Comparison of ENCODE assay signal across 2 cellular contexts in the genomic region with DNA sequence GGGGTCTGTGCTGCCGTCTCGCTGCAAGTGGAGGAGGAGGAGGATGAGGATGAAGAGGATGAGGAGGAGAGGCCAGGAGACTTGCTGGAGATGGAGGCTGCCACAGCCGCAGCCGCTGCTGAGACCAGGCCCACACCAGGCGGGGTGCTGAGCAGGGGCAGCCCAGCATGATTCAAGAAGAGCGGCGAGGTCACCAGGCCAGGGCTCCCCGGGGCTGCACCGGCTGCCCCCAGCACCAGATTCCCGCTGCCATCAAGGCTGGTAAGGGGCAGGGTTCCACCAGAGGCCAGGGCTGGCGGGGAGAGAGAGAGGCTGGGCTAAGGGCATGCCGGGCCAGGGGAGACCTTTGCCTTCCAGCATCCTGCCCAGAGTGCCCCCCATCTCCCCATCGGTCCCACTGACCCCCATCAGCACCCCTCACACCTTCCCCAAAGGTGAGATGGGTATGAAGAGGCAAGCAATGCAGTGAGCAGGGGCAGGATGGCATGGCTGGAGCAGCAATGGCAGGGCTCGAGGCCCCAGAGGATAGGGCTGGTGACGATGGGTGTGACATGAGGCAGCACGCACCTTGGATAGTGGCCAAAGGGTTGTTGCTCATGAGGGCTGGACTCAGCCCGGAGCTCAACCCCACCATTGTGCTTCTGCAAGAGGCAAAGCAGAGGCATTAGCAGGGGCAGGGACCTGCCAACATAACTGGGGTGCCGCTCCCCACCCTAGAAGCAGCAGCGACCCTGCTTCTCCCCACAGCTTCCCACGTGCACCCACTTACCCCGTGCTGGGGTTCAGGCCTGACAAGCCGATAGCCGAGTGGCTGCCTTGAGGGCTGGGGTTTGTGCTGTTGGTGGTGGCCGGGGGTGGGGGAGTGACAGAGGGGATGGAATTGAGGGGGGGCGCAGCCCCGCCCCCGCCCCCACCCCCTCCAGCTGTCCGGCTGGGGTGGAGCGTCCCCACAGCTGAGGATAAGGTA.
TF ChIP-seq lines count a peak whose summit lies in the region.

No MANE protein-coding gene starts in this region.

TF ChIP-seq in HCT116, 20 proteins besides CTCF, POLR2A, EP300 and RAD21:
- TF ChIP-seq SIN3A (IDR thresholded peaks at IDR 0.05; ENCODE audit: low read depth) (no peak), ZNF274 (IDR thresholded peaks at IDR 0.05; ENCODE audit: low read depth, low read length) (no peak), POLR2AphosphoS5 (IDR thresholded peaks at IDR 0.05; ENCODE audit: low read depth, low read length) (no peak), EZH2phosphoT487 (IDR thresholded peaks at IDR 0.05; ENCODE audit: borderline replicate concordance) (no peak)
- TF ChIP-seq, protein P1, sequence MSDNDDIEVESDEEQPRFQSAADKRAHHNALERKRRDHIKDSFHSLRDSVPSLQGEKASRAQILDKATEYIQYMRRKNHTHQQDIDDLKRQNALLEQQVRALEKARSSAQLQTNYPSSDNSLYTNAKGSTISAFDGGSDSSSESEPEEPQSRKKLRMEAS (IDR thresholded peaks at IDR 0.05), result peak; percentile 78

TF ChIP-seq in HepG2, 621 proteins besides CTCF, POLR2A, EP300 and RAD21:
- TF ChIP-seq SAFB2 (CRISPR knock-in tag; IDR thresholded peaks at IDR 0.05; ENCODE audit: borderline replicate concordance, low read depth), result 0 out of 2 replicates have a peak, but pooled peaks have one; percentile 39
- TF ChIP-seq, protein P1 (IDR thresholded peaks at IDR 0.05), result 0 out of 2 replicates have a peak, but pooled peaks have one; percentile 34
- TF ChIP-seq, protein P2, sequence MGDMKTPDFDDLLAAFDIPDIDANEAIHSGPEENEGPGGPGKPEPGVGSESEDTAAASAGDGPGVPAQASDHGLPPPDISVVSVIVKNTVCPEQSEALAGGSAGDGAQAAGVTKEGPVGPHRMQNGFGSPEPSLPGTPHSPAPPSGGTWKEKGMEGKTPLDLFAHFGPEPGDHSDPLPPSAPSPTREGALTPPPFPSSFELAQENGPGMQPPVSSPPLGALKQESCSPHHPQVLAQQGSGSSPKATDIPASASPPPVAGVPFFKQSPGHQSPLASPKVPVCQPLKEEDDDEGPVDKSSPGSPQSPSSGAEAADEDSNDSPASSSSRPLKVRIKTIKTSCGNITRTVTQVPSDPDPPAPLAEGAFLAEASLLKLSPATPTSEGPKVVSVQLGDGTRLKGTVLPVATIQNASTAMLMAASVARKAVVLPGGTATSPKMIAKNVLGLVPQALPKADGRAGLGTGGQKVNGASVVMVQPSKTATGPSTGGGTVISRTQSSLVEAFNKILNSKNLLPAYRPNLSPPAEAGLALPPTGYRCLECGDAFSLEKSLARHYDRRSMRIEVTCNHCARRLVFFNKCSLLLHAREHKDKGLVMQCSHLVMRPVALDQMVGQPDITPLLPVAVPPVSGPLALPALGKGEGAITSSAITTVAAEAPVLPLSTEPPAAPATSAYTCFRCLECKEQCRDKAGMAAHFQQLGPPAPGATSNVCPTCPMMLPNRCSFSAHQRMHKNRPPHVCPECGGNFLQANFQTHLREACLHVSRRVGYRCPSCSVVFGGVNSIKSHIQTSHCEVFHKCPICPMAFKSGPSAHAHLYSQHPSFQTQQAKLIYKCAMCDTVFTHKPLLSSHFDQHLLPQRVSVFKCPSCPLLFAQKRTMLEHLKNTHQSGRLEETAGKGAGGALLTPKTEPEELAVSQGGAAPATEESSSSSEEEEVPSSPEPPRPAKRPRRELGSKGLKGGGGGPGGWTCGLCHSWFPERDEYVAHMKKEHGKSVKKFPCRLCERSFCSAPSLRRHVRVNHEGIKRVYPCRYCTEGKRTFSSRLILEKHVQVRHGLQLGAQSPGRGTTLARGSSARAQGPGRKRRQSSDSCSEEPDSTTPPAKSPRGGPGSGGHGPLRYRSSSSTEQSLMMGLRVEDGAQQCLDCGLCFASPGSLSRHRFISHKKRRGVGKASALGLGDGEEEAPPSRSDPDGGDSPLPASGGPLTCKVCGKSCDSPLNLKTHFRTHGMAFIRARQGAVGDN (CRISPR knock-in tag; IDR thresholded peaks at IDR 0.05), result peak; percentile 30
- no peak for TF ChIP-seq SP1 (IDR thresholded peaks at IDR 0.05)
- no peak for TF ChIP-seq SP1 (CRISPR knock-in tag; IDR thresholded peaks at IDR 0.05)
